8 cellular contexts compared by ENCODE assay signal in the genomic region with DNA sequence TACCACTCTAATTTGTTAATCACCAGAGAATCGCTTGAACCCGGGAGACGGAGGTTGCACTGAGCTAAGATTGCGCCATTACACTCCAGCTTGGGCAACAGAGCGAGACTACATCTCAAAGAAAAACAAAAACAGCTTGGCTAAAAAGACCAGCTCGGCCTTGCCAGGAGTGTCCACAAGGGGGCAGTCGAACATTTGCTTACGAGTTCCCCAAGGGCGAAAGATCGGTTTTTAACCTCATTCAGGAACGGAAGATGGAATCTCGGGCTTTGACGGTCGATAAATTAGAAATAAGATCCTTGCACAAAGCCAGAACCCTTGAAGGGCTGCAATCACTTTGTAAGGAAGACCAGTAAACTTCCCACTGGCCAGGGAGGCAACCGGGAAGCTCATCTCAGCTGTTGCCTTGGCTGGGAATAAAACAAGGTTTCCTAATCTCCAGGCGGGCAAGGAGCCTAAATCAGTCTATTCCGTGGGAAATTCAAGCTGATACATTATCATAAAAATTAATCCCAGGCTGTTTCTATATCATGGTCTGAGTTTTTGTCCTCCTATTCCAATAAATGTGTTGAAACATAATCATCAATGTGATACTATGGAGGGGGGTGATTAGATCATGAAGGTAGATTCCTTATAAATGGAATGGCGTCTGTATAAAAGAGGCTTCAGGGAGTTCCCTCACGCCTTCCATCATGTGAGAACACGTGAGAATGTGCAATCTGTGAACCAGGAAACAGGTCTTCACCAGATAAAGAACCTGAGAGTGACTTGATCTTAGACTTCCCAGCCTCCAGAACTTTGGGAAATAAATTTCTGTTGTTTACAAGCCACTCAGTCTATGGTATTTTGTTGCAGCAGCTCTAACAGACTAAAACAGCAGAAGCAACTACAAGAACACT. TPM values are rescaled to one million over a fixed set of nuclear protein-coding genes. Genes with fewer than 3 reads are reported as not detected.
A peak's percentile ranks its signal among the peaks of the same experiment; 100 is the strongest.
DNase-seq lines count a peak whose midpoint lies in the region; ATAC-seq and TF ChIP-seq lines count a peak whose summit lies in the region.

No MANE protein-coding gene starts in this region.

- peaks cover 14% of the 10 kb centered on the region for H3K27me3 Mint-ChIP-seq in H9 (ENCODE audit: low read depth)

- no peak overlapping the region for H2BK120ac ChIP-seq in H9 (ENCODE audit: low read depth, low read length, poor library complexity, severe bottlenecking)

- peak overlapping the region; percentile 54 for H3K4me2 ChIP-seq in H9 (ENCODE audit: insufficient read depth, insufficient read length, low read length)

- peaks cover 0 to 5% of the 10 kb centered on the region in 2 experiments; a peak in 3 of 4 replicates for H3K4me1 Mint-ChIP-seq in H9

- no peaks in the 10 kb centered on the region for H3K27me3 ChIP-seq in H9 (ENCODE audit: insufficient read depth, low read length)
- H3K27me3 ChIP-seq in left lung, result peaks cover 0 to 11% of the 10 kb centered on the region in 2 donors

- H3K18ac ChIP-seq in H9 (ENCODE audit: insufficient read length, low read depth, low read length), result no peak overlapping the region

- H3K4me3 ChIP-seq in AG09309 (ENCODE audit: control insufficient read depth, low read depth, low read length), result peak overlapping the region; percentile 6
- H3K4me3 ChIP-seq in coronary artery, result peak overlapping the region; percentile 54
- H3K4me3 ChIP-seq in left lung, result no peak overlapping the region

- no peak overlapping the region for H2BK20ac ChIP-seq in H9 (ENCODE audit: low read depth, low read length, poor library complexity, severe bottlenecking)

- no peak overlapping the region for H2BK15ac ChIP-seq in H9 (ENCODE audit: low read depth, low read length)

- no peak overlapping the region for H3K9ac ChIP-seq in H9 (ENCODE audit: extremely low read depth, insufficient read length, low read length)

- peaks cover 2% of the 10 kb centered on the region for H3K23me2 ChIP-seq in H9 (ENCODE audit: insufficient read length, low read depth, low read length, poor library complexity, severe bottlenecking)

- H3K27ac ChIP-seq in H9 (ENCODE audit: insufficient read length, low read depth, low read length) (no peak overlapping the region), coronary artery (no peak overlapping the region), left lung (no peak overlapping the region)

- no peak overlapping the region for H3K4ac ChIP-seq in H9 (ENCODE audit: low read depth, low read length)

- H2BK5ac ChIP-seq in H9 (ENCODE audit: insufficient read length, low read length), result no peak overlapping the region

- H3K4me1 ChIP-seq in H9 (ENCODE audit: insufficient read depth, low read length) (no peaks in the 10 kb centered on the region), left lung (peaks cover 0 to 3% of the 10 kb centered on the region in 2 donors)

- no peaks in the 10 kb centered on the region for H3K36me3 ChIP-seq in left lung

- WGBS in H9 (ENCODE audit: extremely low coverage, insufficient read length, low lambda C conversion rate), result no CpG with 5 or more reads among the region's 20 CpGs

- H2AK5ac ChIP-seq in H9 (ENCODE audit: insufficient read length, low read length), result no peak overlapping the region

- no peaks in the 10 kb centered on the region for H4K20me1 ChIP-seq in H9 (ENCODE audit: control insufficient read depth, insufficient read depth, insufficient read length)

- peak; percentile 92 for ATAC-seq in left lung

- H3K79me1 ChIP-seq in H9 (ENCODE audit: insufficient read depth, low read depth, low read length, poor library complexity, severe bottlenecking), result no peaks in the 10 kb centered on the region

- TF ChIP-seq CTCF in AG09309 (IDR thresholded peaks at IDR 0.05; ENCODE audit: control insufficient read depth, insufficient read depth, low read depth, low read length, missing control alignments) (peak; percentile 94), H9 (conservative IDR thresholded peaks at IDR 0.05) (peak; percentile 96), coronary artery (IDR thresholded peaks at IDR 0.05) (peak; percentile 89), left lung (IDR thresholded peaks at IDR 0.05) (peak; percentile 89 to 93)

- intact Hi-C loops in left lung (cut with DNase I), result loop anchor here in 1 of 2 donors (10.0 kb wide), 1 partner anchor 72 kb away; the partner anchor contains the start of gene CD248

- DNase-seq in AG09309 (ENCODE audit: low read depth) (peak; percentile 66), H9 (peak; percentile 87), NCI-H510A (lab: John Stamatoyannopoulos, UW) (peak; percentile 30), coronary artery (ENCODE audit: low spot score) (peak; percentile 84), left lung (peak in 1 of 2 donors; percentile 67), 8988T (no peak)
- peak; percentile 91 for DNase-seq in activated CD4-positive, alpha-beta T cell treated with anti-CD3 and anti-CD28 coated beads for 48 hours
- DNase-seq in stimulated activated CD4-positive, alpha-beta T cell treated with anti-CD3 and anti-CD28 coated beads, Interleukin-2, amount 100 ng/mL, for 48 hours, result peak; percentile 85 to 91

- H3K9me3 Mint-ChIP-seq in H9, result no peaks in the 10 kb centered on the region

- no peaks in the 10 kb centered on the region for H3K36me3 Mint-ChIP-seq in H9 (ENCODE audit: insufficient read depth in 1 of 3, low read depth in 3 of 3)

- no peaks in the 10 kb centered on the region for H3K79me2 ChIP-seq in H9 (ENCODE audit: insufficient read depth, low read length)

- peak overlapping the region in 1 of 3 experiments; percentile 52; a peak in 2 of 7 replicates for H3K27ac Mint-ChIP-seq in H9

- H2BK12ac ChIP-seq in H9 (ENCODE audit: insufficient read length, low read depth, low read length), result no peak overlapping the region

- H3K4me3 Mint-ChIP-seq in H9, result peak overlapping the region; percentile 44 to 55; a peak in 4 of 5 replicates

- no peak overlapping the region for H4K5ac ChIP-seq in H9 (ENCODE audit: insufficient read length, low read depth, low read length)

- no peak overlapping the region for H3K14ac ChIP-seq in H9 (ENCODE audit: insufficient read depth, low read length)

- no peak overlapping the region for H3T11ph ChIP-seq in H9 (ENCODE audit: low read length)

- H4K91ac ChIP-seq in H9 (ENCODE audit: insufficient read length, low read depth, low read length), result no peak overlapping the region

- no peak overlapping the region for H3K56ac ChIP-seq in H9 (ENCODE audit: insufficient read length, low read depth, low read length)

- H4K8ac ChIP-seq in H9 (replicated peaks; ENCODE audit: insufficient read length, low read depth, low read length), result no peak overlapping the region

- no peak overlapping the region for H3K23ac ChIP-seq in H9 (ENCODE audit: insufficient read length, low read depth, low read length)

- H3K9me3 ChIP-seq in H9 (ENCODE audit: control insufficient read depth, low read depth, low read length) (no peaks in the 10 kb centered on the region), left lung (no peaks in the 10 kb centered on the region)

- peak overlapping the region; percentile 100 for H2AFZ ChIP-seq in H9 (ENCODE audit: low read length)

RNA-seq across cellular contexts. Expression of gene SLC29A2, which starts 14.9 kb away (rescaled TPM):
- total RNA-seq in H9 (2021) (29.7 and 29.8 TPM in 2 replicates), left lung (10 to 100 TPM; 16.2 to 22.8 TPM)

RNA-seq across cellular contexts. Expression of gene NPAS4, which starts 34.4 kb away (rescaled TPM):
- total RNA-seq in H9 (2021) (1.6 and 1.8 TPM in 2 replicates), left lung (under 1 TPM in 1 of 2 donors, not detected in 1; 0.64 TPM)

RNA-seq across cellular contexts. Expression of gene B4GAT1, which starts 39.0 kb away (rescaled TPM):
- total RNA-seq in H9 (2021), result 24.3 and 26.3 TPM in 2 replicates
- 10 to 100 TPM; 22.9 to 29.7 TPM for total RNA-seq in left lung

RNA-seq across cellular contexts. Expression of gene BRMS1, which starts 41.5 kb away (rescaled TPM):
- total RNA-seq in H9 (2021) (50.1 and 50.5 TPM in 2 replicates), left lung (10 to 100 TPM; 28.7 to 34.3 TPM)

RNA-seq across cellular contexts. Expression of gene RIN1, which starts 50.2 kb away (rescaled TPM):
- total RNA-seq in H9 (2021) (5.4 and 5.5 TPM in 2 replicates), left lung (10 to 100 TPM in 1 of 2 donors, 1 to 10 TPM in 1; 7.1 to 10.2 TPM)

Comparison
In these comparisons a context has a peak if more than half of its experiments do, and no peak if none do; other contexts are left out.
1. H3K4me3 ChIP-seq: peak in AG09309 (single experiment) and coronary artery (single experiment); none in left lung (0 of 2).
2. Peak in every context shown above with its lines, with median percentiles within 50 percentile points of each other: CTCF ChIP-seq.